ENCODE assay signal across 29 cellular contexts in the genomic region with DNA sequence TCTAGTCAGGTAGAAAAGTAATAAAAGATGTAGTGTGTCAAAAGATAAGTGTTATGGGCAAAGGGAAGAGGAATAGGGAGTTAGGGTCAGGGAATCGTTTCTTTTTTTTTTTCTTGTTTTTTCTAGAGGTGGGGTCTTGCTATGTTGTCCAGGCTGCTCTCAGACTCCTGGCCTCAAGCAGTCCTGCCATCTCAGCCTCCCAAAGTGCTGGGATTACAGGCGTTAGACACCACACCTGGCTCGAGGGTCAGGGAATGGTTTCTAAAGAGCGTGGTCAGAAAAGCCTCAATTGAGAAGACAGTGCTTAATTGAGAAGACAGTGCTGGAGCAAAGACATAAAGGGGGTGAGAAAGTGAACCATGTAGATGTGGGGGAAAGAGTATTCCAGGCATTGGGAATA. TPM values are rescaled to one million over a fixed set of nuclear protein-coding genes. Genes with fewer than 3 reads are reported as not detected.
DNase-seq lines count a peak whose midpoint lies in the region; ATAC-seq, FAIRE-seq and TF ChIP-seq lines count a peak whose summit lies in the region.
"Had no signal": no experiment of that assay in that cellular context is flagged by ENCODE, and none has a peak within 500 bp of the region (broad histone marks: within the 10 kb centered on the region; RNA-seq: fewer than 3 reads in every experiment).

No MANE protein-coding gene starts in this region.

- H4K20me1 ChIP-seq in HepG2 (ENCODE audit: insufficient read depth, low read length) = no peaks in the 10 kb centered on the region

- TF ChIP-seq CTCF in HepG2 (CRISPR knock-in tag; IDR thresholded peaks at IDR 0.05) (no peak), right lobe of liver (IDR thresholded peaks at IDR 0.05) (no peak), WTC11 (IDR thresholded peaks at IDR 0.05) (no peak), coronary artery (IDR thresholded peaks at IDR 0.05) (no peak), tibial artery (IDR thresholded peaks at IDR 0.05) (no peak)

- POLR2A ChIA-PET in HepG2 (lab: Yijun Ruan, JAX) (no interaction called here), WTC11 (lab: Charles Lee) (no interaction called here)

- H3K4me1 ChIP-seq in HepG2 (ENCODE audit: insufficient read depth, low read length) (no peaks in the 10 kb centered on the region), right lobe of liver (no peaks in the 10 kb centered on the region), tibial artery (no peaks in the 10 kb centered on the region)
- H3K4me1 ChIP-seq: BLaER1 had no signal

- H3K4me1 Mint-ChIP-seq in WTC11 = peaks cover 6% of the 10 kb centered on the region
- H3K4me1 Mint-ChIP-seq in activated T-helper 2 cell treated with anti-CD3 and anti-CD28 coated beads, Interferon-gamma antibody, Interleukin-2, Interleukin-4, amounts not matched to agents 10 μg/mL and 5 μg/mL and 100 μg/mL, durations not matched to agents 14 hours and 24 hours and 36 hours (ENCODE audit: low read depth) = peaks cover 20% of the 10 kb centered on the region
- H3K4me1 Mint-ChIP-seq in central memory CD8-positive, alpha-beta T cell = peaks cover 30% of the 10 kb centered on the region
- H3K4me1 Mint-ChIP-seq: CD14-positive monocyte had no signal

- H2AFZ ChIP-seq in HepG2 (ENCODE audit: low read length) = no peak overlapping the region

- TF ChIP-seq RAD21 in HepG2 (CRISPR knock-in tag; IDR thresholded peaks at IDR 0.05) = no peak

- no peak for TF ChIP-seq POLR2A in HepG2 (IDR thresholded peaks at IDR 0.05; ENCODE audit: insufficient read depth in 1 of 2, low read depth in 2 of 2, low read length in 2 of 2)
- TF ChIP-seq POLR2A in right lobe of liver (IDR thresholded peaks at IDR 0.05) = no peak

- peaks cover 38% of the 10 kb centered on the region for H3K36me3 Mint-ChIP-seq in WTC11
- H3K36me3 Mint-ChIP-seq in activated T-helper 2 cell treated with anti-CD3 and anti-CD28 coated beads, Interferon-gamma antibody, Interleukin-2, Interleukin-4, amounts not matched to agents 10 μg/mL and 5 μg/mL and 100 μg/mL, durations not matched to agents 14 hours and 24 hours and 36 hours (ENCODE audit: low read depth) = peaks cover 57% of the 10 kb centered on the region
- peaks cover 8% of the 10 kb centered on the region for H3K36me3 Mint-ChIP-seq in central memory CD8-positive, alpha-beta T cell (ENCODE audit: insufficient read depth)

- no peak overlapping the region for H3K27ac Mint-ChIP-seq in WTC11
- H3K27ac Mint-ChIP-seq in activated T-helper 2 cell treated with anti-CD3 and anti-CD28 coated beads, Interferon-gamma antibody, Interleukin-2, Interleukin-4, amounts not matched to agents 10 μg/mL and 5 μg/mL and 100 μg/mL, durations not matched to agents 14 hours and 24 hours and 36 hours = peak overlapping the region; percentile 26
- H3K27ac Mint-ChIP-seq in central memory CD8-positive, alpha-beta T cell (ENCODE audit: low read depth) = peak overlapping the region; percentile 32

- H3K4me2 ChIP-seq in HepG2 (ENCODE audit: low read depth, low read length) = no peak overlapping the region
- H3K4me2 ChIP-seq: BLaER1 had no signal

- H3K9me3 ChIP-seq in HepG2 (ENCODE audit: low read length) = no peaks in the 10 kb centered on the region
- no peaks in the 10 kb centered on the region for H3K9me3 ChIP-seq in right lobe of liver
- no peaks in the 10 kb centered on the region for H3K9me3 ChIP-seq in tibial artery
- H3K9me3 ChIP-seq: BE2C, BLaER1 had no signal

- no peak for TF ChIP-seq EP300 in HepG2 (IDR thresholded peaks at IDR 0.05; ENCODE audit: low read depth in 2 of 2, low read length in 2 of 2)
- TF ChIP-seq EP300 in HepG2 (CRISPR knock-in tag; IDR thresholded peaks at IDR 0.05; ENCODE audit: borderline replicate concordance) = no peak

- BruUV-seq in HepG2 (replicated peaks; lab: Mats Ljungman, UMichigan) = no TSS peak

- DNase-seq in HepG2 (ENCODE audit: low spot score) = no peak
- DNase-seq in right lobe of liver = no peak
- no peak for DNase-seq in WTC11 (ENCODE audit: low spot score)
- no peak for DNase-seq in activated T-helper 2 cell treated with anti-CD3 and anti-CD28 coated beads, Interferon-gamma antibody, Interleukin-2, Interleukin-4, amounts not matched to agents 10 μg/mL and 5 μg/mL and 100 μg/mL, durations not matched to agents 14 hours and 24 hours and 36 hours (ENCODE audit: low spot score)
- no peak for DNase-seq in central memory CD8-positive, alpha-beta T cell (ENCODE audit: low spot score in 2 of 2)
- DNase-seq in coronary artery (ENCODE audit: low spot score) = no peak
- no peak for DNase-seq in tibial artery
- no peak for DNase-seq in inferior parietal cortex (ENCODE audit: extremely low spot score)
- DNase-seq: 8988T; ACHN; BE2C; C1 segment of cervical spinal cord; CD4-positive, alpha-beta memory T cell; CD4-positive, CD25-positive, alpha-beta regulatory T cell; CD8-positive, alpha-beta memory T cell; COR-L47; DMS 273 treated with DMSO at 0.1 percent for 48 hours; DMS153; DMS53; DMS79; DND-41; EL; GDM1 had no signal

- in situ Hi-C loops in HepG2 (cut with HindIII; ENCODE audit: extremely low pct_ligation_motif_present, low pct_unique_long_range_greater_than_20kb) = no loop called here

- intact Hi-C loops in HepG2 (cut with micrococcal nuclease; ENCODE audit: unreplicated experiment) (no loop called here), right lobe of liver (cut with DNase I) (no loop called here), tibial artery (cut with DNase I; ENCODE audit: low total_unique reads) (no loop called here)
- intact Hi-C loops in activated T-helper 2 cell treated with anti-CD3 and anti-CD28 coated beads, Interferon-gamma antibody, Interleukin-2, Interleukin-4, amounts not matched to agents 10 μg/mL and 5 μg/mL and 100 μg/mL, durations not matched to agents 14 hours and 24 hours and 36 hours (cut with micrococcal nuclease) = no loop called here

- H3K4me3 Mint-ChIP-seq in WTC11 = no peak overlapping the region
- H3K4me3 Mint-ChIP-seq in activated T-helper 2 cell treated with anti-CD3 and anti-CD28 coated beads, Interferon-gamma antibody, Interleukin-2, Interleukin-4, amounts not matched to agents 10 μg/mL and 5 μg/mL and 100 μg/mL, durations not matched to agents 14 hours and 24 hours and 36 hours (ENCODE audit: low read depth) = no peak overlapping the region
- H3K4me3 Mint-ChIP-seq in central memory CD8-positive, alpha-beta T cell = no peak overlapping the region
- H3K4me3 Mint-ChIP-seq: CD14-positive monocyte; CD4-positive, alpha-beta memory T cell; CD4-positive, CD25-positive, alpha-beta regulatory T cell; CD8-positive, alpha-beta memory T cell had no signal

- H3K27me3 ChIP-seq in HepG2 (ENCODE audit: control insufficient read depth in 1 of 2, insufficient read depth in 2 of 2, low read length in 2 of 2) (no peaks in the 10 kb centered on the region), right lobe of liver (no peaks in the 10 kb centered on the region), tibial artery (no peaks in the 10 kb centered on the region)
- H3K27me3 ChIP-seq: BE2C, BLaER1 had no signal

- H3K27ac ChIP-seq in HepG2 (ENCODE audit: extremely low read length, insufficient read depth, low read length) = no peak overlapping the region
- H3K27ac ChIP-seq in right lobe of liver = no peak overlapping the region
- no peak overlapping the region for H3K27ac ChIP-seq in coronary artery
- H3K27ac ChIP-seq in tibial artery = no peak overlapping the region
- H3K27ac ChIP-seq: BLaER1 had no signal

- peaks cover 11% of the 10 kb centered on the region for H3K79me2 ChIP-seq in HepG2 (ENCODE audit: insufficient read depth, low read length)

- WGBS in HepG2 (ENCODE audit: low lambda C conversion rate) = 99% methylated on average over 4 of the region's 4 CpGs
- 97% methylated on average over 4 of the region's 4 CpGs for WGBS in right lobe of liver (ENCODE audit: insufficient coverage, low coverage, low lambda C conversion rate, missing lambda C conversion rate)

- H3K27me3 Mint-ChIP-seq in WTC11 (ENCODE audit: low read depth) = no peaks in the 10 kb centered on the region
- H3K27me3 Mint-ChIP-seq in activated T-helper 2 cell treated with anti-CD3 and anti-CD28 coated beads, Interferon-gamma antibody, Interleukin-2, Interleukin-4, amounts not matched to agents 10 μg/mL and 5 μg/mL and 100 μg/mL, durations not matched to agents 14 hours and 24 hours and 36 hours (ENCODE audit: low read depth) = no peaks in the 10 kb centered on the region
- H3K27me3 Mint-ChIP-seq in central memory CD8-positive, alpha-beta T cell = no peaks in the 10 kb centered on the region
- H3K27me3 Mint-ChIP-seq: CD4-positive, alpha-beta memory T cell; CD4-positive, CD25-positive, alpha-beta regulatory T cell; CD8-positive, alpha-beta memory T cell had no signal

- no peak for FAIRE-seq in HepG2 (lab: Jason Lieb, UNC)
- FAIRE-seq: A204.1, GM12878, GM12892, GM18507 had no signal

- H3K4me3 ChIP-seq in HepG2 (replicated peaks in 1 of 3; ENCODE audit: insufficient read depth in 1 of 3, low read depth in 2 of 3, low read length in 3 of 3) (no peak overlapping the region), right lobe of liver (no peak overlapping the region), coronary artery (no peak overlapping the region), tibial artery (no peak overlapping the region)
- H3K4me3 ChIP-seq: BLaER1, GM12878 had no signal

- H3K9me3 Mint-ChIP-seq in WTC11 = no peaks in the 10 kb centered on the region
- H3K9me3 Mint-ChIP-seq in activated T-helper 2 cell treated with anti-CD3 and anti-CD28 coated beads, Interferon-gamma antibody, Interleukin-2, Interleukin-4, amounts not matched to agents 10 μg/mL and 5 μg/mL and 100 μg/mL, durations not matched to agents 14 hours and 24 hours and 36 hours = no peaks in the 10 kb centered on the region
- H3K9me3 Mint-ChIP-seq in central memory CD8-positive, alpha-beta T cell = no peaks in the 10 kb centered on the region
- H3K9me3 Mint-ChIP-seq: CD14-positive monocyte; CD4-positive, alpha-beta memory T cell; CD4-positive, CD25-positive, alpha-beta regulatory T cell; CD8-positive, alpha-beta memory T cell had no signal

- no peak for ATAC-seq in HepG2
- no peak for ATAC-seq in right lobe of liver
- ATAC-seq in WTC11 = no peak
- ATAC-seq in central memory CD8-positive, alpha-beta T cell (replicated peaks; ENCODE audit: extremely low read depth, poor library complexity, severe bottlenecking) = no peak
- ATAC-seq: GM12878 had no signal

- H3K36me3 ChIP-seq in HepG2 (replicated peaks in 1 of 2; ENCODE audit: control insufficient read depth in 1 of 2, insufficient read depth in 2 of 2, low read length in 2 of 2) = peaks cover 3 to 23% of the 10 kb centered on the region in 2 experiments; a peak in 4 of 5 replicates
- peaks cover 0 to 8% (median 0%) of the 10 kb centered on the region in 4 donors for H3K36me3 ChIP-seq in right lobe of liver
- H3K36me3 ChIP-seq in tibial artery = peaks cover 0 to 8% (median 0%) of the 10 kb centered on the region in 3 donors

- no peak overlapping the region for H3K9ac ChIP-seq in HepG2 (ENCODE audit: insufficient read depth, low read depth, low read length)
- H3K9ac ChIP-seq: BLaER1 had no signal

- CTCF ChIA-PET in HepG2 (lab: Yijun Ruan, JAX; ENCODE audit: low intra/inter-chr PET ratio, low total read pairs) = no interaction called here
- CTCF ChIA-PET in WTC11 (lab: Charles Lee) = no interaction called here

RNA-seq across cellular contexts. Expression of a gene that starts 19.1 kb away (rescaled TPM):
- total RNA-seq in HepG2 (2016; rRNA removed; fragmentation: Illumina TruSeq; extraction: Trizol) = 35.9 and 52.8 TPM in 2 replicates
- total RNA-seq in HepG2 (2016; cell fraction: cytosol; rRNA removed; fragmentation: Illumina TruSeq; extraction: Trizol; ENCODE audit: low read depth) = 3.1 and 5.0 TPM in 2 replicates
- 35.6 and 51.2 TPM in 2 replicates for total RNA-seq in HepG2 (2016; cell fraction: insoluble cytoplasmic fraction; rRNA removed; fragmentation: Illumina TruSeq; extraction: Trizol)
- 7.0 and 9.5 TPM in 2 replicates for total RNA-seq in HepG2 (2016; cell fraction: membrane; rRNA removed; fragmentation: Illumina TruSeq; extraction: Trizol)
- total RNA-seq in HepG2 (2016; cell fraction: nucleus; rRNA removed; fragmentation: Illumina TruSeq; extraction: Trizol) = 51.3 and 53.6 TPM in 2 replicates
- polyA plus RNA-seq in HepG2 (2011; rRNA removed) = 14.4 and 18.2 TPM in 2 replicates
- polyA plus RNA-seq in HepG2 (2011; cell fraction: cytosol; rRNA removed) = 5.0 and 8.5 TPM in 2 replicates
- 17.9 and 20.5 TPM in 2 replicates for polyA plus RNA-seq in HepG2 (2011; cell fraction: nucleus; rRNA removed)
- 13.0 and 15.0 TPM in 2 replicates for polyA plus RNA-seq in HepG2 (2012)
- 0.44 and 0.62 TPM in 2 replicates for polyA plus RNA-seq in HepG2 (2016; cell fraction: cytosol; fragmentation: Illumina TruSeq; extraction: Trizol; ENCODE audit: low read depth)
- 31.9 and 32.0 TPM in 2 replicates for polyA plus RNA-seq in HepG2 (2016; cell fraction: insoluble cytoplasmic fraction; fragmentation: Illumina TruSeq; extraction: Trizol; ENCODE audit: low read depth)
- 1.9 and 2.1 TPM in 2 replicates for polyA plus RNA-seq in HepG2 (2016; cell fraction: membrane; fragmentation: Illumina TruSeq; extraction: Trizol; ENCODE audit: low read depth)
- 41.8 and 42.7 TPM in 2 replicates for polyA plus RNA-seq in HepG2 (2016; cell fraction: nucleus; fragmentation: Illumina TruSeq; extraction: Trizol; ENCODE audit: insufficient read depth, low read depth)
- 8.5 and 10.5 TPM in 2 replicates for polyA minus RNA-seq in HepG2 (2011; rRNA and poly(A)+ RNA removed; ENCODE audit: low replicate concordance)
- 16.1 and 17.1 TPM in 2 replicates for polyA minus RNA-seq in HepG2 (2011; cell fraction: cytosol; rRNA and poly(A)+ RNA removed)
- polyA minus RNA-seq in HepG2 (2011; cell fraction: nucleus; rRNA and poly(A)+ RNA removed) = 82.7 and 86.5 TPM in 2 replicates
- total RNA-seq in right lobe of liver = 10 to 100 TPM in 3 of 6 experiments, 1 to 10 TPM in 3; 7.2 to 10.4 (median 9.6) TPM
- 48.7 to 50.4 TPM (median 48.9 TPM) in 3 replicates for total RNA-seq in WTC11 (2021)
- 38.9 and 41.8 TPM in 2 replicates for total RNA-seq in activated T-helper 2 cell treated with anti-CD3 and anti-CD28 coated beads, Interferon-gamma antibody, Interleukin-2, Interleukin-4, amounts not matched to agents 10 μg/mL and 5 μg/mL and 100 μg/mL, durations not matched to agents 14 hours and 24 hours and 36 hours
